Comparison of ENCODE assay signal across 23 cellular contexts in the genomic region with DNA sequence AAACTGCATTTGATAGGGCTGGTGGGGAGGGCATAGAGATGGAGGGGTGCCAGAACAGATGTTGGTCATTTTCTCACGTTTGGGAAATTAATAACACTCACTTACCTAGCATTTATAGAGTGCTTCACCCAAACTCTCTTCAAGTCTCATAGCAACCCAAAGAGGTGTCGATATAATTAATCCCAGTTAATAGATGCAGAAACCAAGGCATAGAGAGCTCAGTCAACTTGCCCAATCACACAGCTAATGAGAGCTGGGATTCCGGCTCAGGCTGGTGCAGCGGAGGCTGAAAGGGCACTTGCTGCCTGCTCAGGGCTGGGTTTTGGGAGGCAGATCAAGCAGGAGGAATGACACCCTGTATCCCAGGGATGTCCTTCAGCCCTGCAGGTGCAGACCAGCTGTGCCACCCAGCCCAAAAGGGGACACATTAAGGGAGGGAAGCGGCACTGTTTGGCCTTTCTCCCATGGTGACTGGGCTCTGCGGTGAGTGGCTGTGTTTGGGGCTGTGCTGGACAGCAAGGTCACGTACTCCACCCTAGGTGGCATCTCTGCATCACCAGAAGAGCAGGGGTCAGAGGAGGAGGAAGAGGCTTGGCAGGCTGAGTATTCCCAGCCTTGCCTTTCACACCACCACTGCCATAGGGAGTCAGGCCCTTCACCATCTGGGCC.
DNase-seq lines count a peak whose midpoint lies in the region; ATAC-seq and TF ChIP-seq lines count a peak whose summit lies in the region.
"Had no signal": no experiment of that assay in that cellular context is flagged by ENCODE, and none has a peak within 500 bp of the region (broad histone marks: within the 10 kb centered on the region; RNA-seq: fewer than 3 reads in every experiment).

No MANE protein-coding gene starts in this region.

- CTCF ChIA-PET in activated CD8-positive, alpha-beta memory T cell treated with anti-CD3 and anti-CD28 coated beads, Interleukin-2, amount 10 ng/mL, durations not matched to agents 7 days and 5 days (lab: Charles Lee) = interaction anchor here (1.3 to 1.5 kb wide), 3 partner anchors 17 to 107 kb away, joined by 3 to 4 read pairs (median 4); no protein-coding TSS in a partner anchor

- H3K4me1 Mint-ChIP-seq in activated CD8-positive, alpha-beta memory T cell treated with anti-CD3 and anti-CD28 coated beads, Interleukin-2, amount 10 ng/mL, durations not matched to agents 7 days and 5 days = peaks cover 20% of the 10 kb centered on the region
- H3K4me1 Mint-ChIP-seq in endodermal cell = peaks cover 20% of the 10 kb centered on the region
- H3K4me1 Mint-ChIP-seq: activated CD4-positive, alpha-beta memory T cell treated with anti-CD3 and anti-CD28 coated beads, Interleukin-2, amount 10 ng/mL, durations not matched to agents 7 days and 5 days had no signal

- peaks cover 19% of the 10 kb centered on the region for H3K36me3 Mint-ChIP-seq in activated CD8-positive, alpha-beta memory T cell treated with anti-CD3 and anti-CD28 coated beads, Interleukin-2, amount 10 ng/mL, durations not matched to agents 7 days and 5 days
- H3K36me3 Mint-ChIP-seq in endodermal cell (ENCODE audit: low read depth) = peaks cover 8% of the 10 kb centered on the region

- H3K9me3 ChIP-seq in endodermal cell (ENCODE audit: control insufficient read depth, low read length) = no peaks in the 10 kb centered on the region
- H3K9me3 ChIP-seq: body of pancreas, gastrocnemius medialis, mucosa of descending colon, right lobe of liver, SJCRH30, tibial nerve had no signal

- H3K27ac Mint-ChIP-seq in activated CD8-positive, alpha-beta memory T cell treated with anti-CD3 and anti-CD28 coated beads, Interleukin-2, amount 10 ng/mL, durations not matched to agents 7 days and 5 days = no peak overlapping the region
- no peak overlapping the region for H3K27ac Mint-ChIP-seq in endodermal cell
- H3K27ac Mint-ChIP-seq: activated CD4-positive, alpha-beta memory T cell treated with anti-CD3 and anti-CD28 coated beads, Interleukin-2, amount 10 ng/mL, durations not matched to agents 7 days and 5 days had no signal

- TF ChIP-seq CTCF in endodermal cell (conservative IDR thresholded peaks at IDR 0.05) = no peak

- no peaks in the 10 kb centered on the region for H3K36me3 ChIP-seq in endodermal cell (ENCODE audit: control insufficient read depth, insufficient read depth, low read length)
- H3K36me3 ChIP-seq: gastrocnemius medialis, right lobe of liver had no signal

- no peak overlapping the region for H3K4me3 Mint-ChIP-seq in activated CD8-positive, alpha-beta memory T cell treated with anti-CD3 and anti-CD28 coated beads, Interleukin-2, amount 10 ng/mL, durations not matched to agents 7 days and 5 days
- no peak overlapping the region for H3K4me3 Mint-ChIP-seq in endodermal cell
- H3K4me3 Mint-ChIP-seq: activated CD4-positive, alpha-beta memory T cell treated with anti-CD3 and anti-CD28 coated beads, Interleukin-2, amount 10 ng/mL, durations not matched to agents 7 days and 5 days; neural crest cell; stimulated activated naive CD8-positive, alpha-beta T cell treated with anti-CD3 and anti-CD28 coated beads, Interleukin-15, amount 100 ng/mL, for 72 hours had no signal

- 92 to 100% methylated on average over 5 to 7 of the region's 7 CpGs for WGBS in endodermal cell (ENCODE audit: insufficient coverage in 1 of 2, insufficient read length in 1 of 2), 2 experiments

- ATAC-seq in activated CD8-positive, alpha-beta memory T cell treated with anti-CD3 and anti-CD28 coated beads, Interleukin-2, amount 10 ng/mL, durations not matched to agents 7 days and 5 days = no peak
- no peak for ATAC-seq in GM18511 (IDR thresholded peaks at IDR 0.05; ENCODE audit: unreplicated experiment)
- ATAC-seq in GM18502 (IDR thresholded peaks at IDR 0.05; ENCODE audit: poor library complexity, unreplicated experiment) = no peak
- ATAC-seq: body of pancreas; gastrocnemius medialis; GM12878; mucosa of descending colon; right lobe of liver; stimulated activated naive CD8-positive, alpha-beta T cell treated with anti-CD3 and anti-CD28 coated beads, Interleukin-15, amount 100 ng/mL, for 72 hours had no signal

- H3K27ac ChIP-seq in endodermal cell (ENCODE audit: low read depth, low read length) (peak overlapping the region; percentile 57), substantia nigra (ENCODE audit: low read depth, low read length, poor library complexity, severe bottlenecking) (peak overlapping the region; percentile 57)
- H3K27ac ChIP-seq: body of pancreas, gastrocnemius medialis, right lobe of liver, SJCRH30, tibial nerve had no signal

- no peaks in the 10 kb centered on the region for H3K9me3 Mint-ChIP-seq in activated CD8-positive, alpha-beta memory T cell treated with anti-CD3 and anti-CD28 coated beads, Interleukin-2, amount 10 ng/mL, durations not matched to agents 7 days and 5 days (ENCODE audit: low read depth)
- H3K9me3 Mint-ChIP-seq in endodermal cell = no peaks in the 10 kb centered on the region
- H3K9me3 Mint-ChIP-seq: activated CD4-positive, alpha-beta memory T cell treated with anti-CD3 and anti-CD28 coated beads, Interleukin-2, amount 10 ng/mL, durations not matched to agents 7 days and 5 days; neural crest cell; stimulated activated naive CD8-positive, alpha-beta T cell treated with anti-CD3 and anti-CD28 coated beads, Interleukin-15, amount 100 ng/mL, for 72 hours had no signal

- H3K4me3 ChIP-seq in endodermal cell (ENCODE audit: low read length) = no peak overlapping the region
- H3K4me3 ChIP-seq: body of pancreas, gastrocnemius medialis, GM12878, mucosa of descending colon, right lobe of liver, SJCRH30, tibial nerve had no signal

- no peak overlapping the region for H3K9ac ChIP-seq in endodermal cell (ENCODE audit: extremely low read depth, low read length, poor library complexity, severe bottlenecking)

- DNase-seq in activated CD8-positive, alpha-beta memory T cell treated with anti-CD3 and anti-CD28 coated beads, Interleukin-2, amount 50 U/mL, for 48 hours = peak; percentile 43
- DNase-seq in activated CD8-positive, alpha-beta memory T cell treated with anti-CD3 and anti-CD28 coated beads, Interleukin-2, amount 10 ng/mL, durations not matched to agents 7 days and 5 days = no peak
- peak; percentile 91 for DNase-seq in NCI-H774 (lab: John Stamatoyannopoulos, UW)
- no peak for DNase-seq in endodermal cell
- peak in 2 of 49 donors; percentile 14 to 26 for DNase-seq in substantia nigra (lab: John Stamatoyannopoulos, UW)
- DNase-seq in HCEC 1CT = no peak
- DNase-seq: activated CD4-positive, alpha-beta memory T cell treated with anti-CD3 and anti-CD28 coated beads, Interleukin-2, amount 10 ng/mL, durations not matched to agents 7 days and 5 days; activated CD4-positive, CD25-positive, alpha-beta regulatory T cell treated with anti-CD3 and anti-CD28 coated beads, Interleukin-2, amount 50 U/mL, for 72 hours; activated gamma-delta T cell; activated T-cell treated with anti-CD3 and anti-CD28 coated beads, Interleukin-2, amount 50 U/mL, for 1 hour; body of pancreas; Calu3; gastrocnemius medialis; hypothalamus; mucosa of descending colon; right lobe of liver; SJCRH30; stimulated activated naive CD8-positive, alpha-beta T cell treated with anti-CD3 and anti-CD28 coated beads, Interleukin-15, amount 100 ng/mL, for 72 hours had no signal

- peaks cover 3% of the 10 kb centered on the region for H3K4me1 ChIP-seq in endodermal cell (ENCODE audit: control insufficient read depth, insufficient read depth, low read length)
- H3K4me1 ChIP-seq: body of pancreas, gastrocnemius medialis, right lobe of liver, SJCRH30 had no signal

- H3K27me3 Mint-ChIP-seq in activated CD8-positive, alpha-beta memory T cell treated with anti-CD3 and anti-CD28 coated beads, Interleukin-2, amount 10 ng/mL, durations not matched to agents 7 days and 5 days = no peaks in the 10 kb centered on the region
- H3K27me3 Mint-ChIP-seq in endodermal cell (ENCODE audit: insufficient read depth) = no peaks in the 10 kb centered on the region
- H3K27me3 Mint-ChIP-seq: stimulated activated naive CD8-positive, alpha-beta T cell treated with anti-CD3 and anti-CD28 coated beads, Interleukin-15, amount 100 ng/mL, for 72 hours had no signal

- no peaks in the 10 kb centered on the region for H3K27me3 ChIP-seq in endodermal cell (ENCODE audit: control insufficient read depth, insufficient read depth, low read length, poor library complexity, severe bottlenecking)
- H3K27me3 ChIP-seq: body of pancreas, gastrocnemius medialis, right lobe of liver, SJCRH30, tibial nerve had no signal

Comparison
In these comparisons a context has a peak if more than half of its experiments do, and no peak if none do; other contexts are left out.
1. DNase-seq: peak in activated CD8-positive, alpha-beta memory T cell treated with anti-CD3 and anti-CD28 coated beads, Interleukin-2, amount 50 U/mL, for 48 hours (single experiment) and NCI-H774 (single experiment); none in activated CD8-positive, alpha-beta memory T cell treated with anti-CD3 and anti-CD28 coated beads, Interleukin-2, amount 10 ng/mL, durations not matched to agents 7 days and 5 days (single experiment), endodermal cell (single experiment) and HCEC 1CT (single experiment).